ENCODE assay signal across 22 cellular contexts in genomic region chr1:200496937-200497336, GRCh38.
"Had no signal": no experiment of that assay in that cellular context is flagged by ENCODE, and none has a peak within 500 bp of the region (broad histone marks: within the 10 kb centered on the region; RNA-seq: fewer than 3 reads in every experiment).

No MANE protein-coding gene starts in this region.

- H3K36me3 ChIP-seq: adrenal gland, sigmoid colon, thyroid gland, WERI-Rb-1 had no signal

- FAIRE-seq: astrocyte had no signal

- DNase-seq: activated CD4-positive, alpha-beta memory T cell treated with anti-CD3 and anti-CD28 coated beads for 36 hours; activated gamma-delta T cell treated with Interleukin-2 at 50 U/mL for 16 hours; activated T-cell treated with anti-CD3 and anti-CD28 coated beads for 4 hours; adrenal gland; foreskin melanocyte; glutamatergic neuron; hypothalamus; islet precursor cell; left colon; nephron progenitor cell; nucleus accumbens; posterior cingulate gyrus; sigmoid colon; stimulated activated CD4-positive, alpha-beta T cell treated with anti-CD3 and anti-CD28 coated beads, Interleukin-2, amount 100 ng/mL, for 24 hours; stimulated activated naive CD4-positive, alpha-beta T cell treated with Interleukin-2 at 50 U/mL for 16 hours; T-helper 2 cell; thyroid gland; WERI-Rb-1 had no signal

- H3K4me1 ChIP-seq: adrenal gland, sigmoid colon, thyroid gland had no signal

- H3K4me3 ChIP-seq: adrenal gland, lung, sigmoid colon, thyroid gland had no signal

- ATAC-seq: activated naive CD4-positive, alpha-beta T cell treated with anti-CD3 and anti-CD28 coated beads, Interleukin-2, amount 50 U/mL, for 72 hours; left colon had no signal

- H3K27me3 ChIP-seq: adrenal gland, sigmoid colon, thyroid gland had no signal

- H3K9me3 ChIP-seq: adrenal gland, sigmoid colon, thyroid gland had no signal

- H3K27ac ChIP-seq: adrenal gland, epithelial cell of prostate, sigmoid colon, thyroid gland, WERI-Rb-1 had no signal
